23 cellular contexts compared by ENCODE assay signal in genomic region chr2:185179783-185180182, GRCh38.
DNase-seq lines count a peak whose midpoint lies in the region; ATAC-seq and TF ChIP-seq lines count a peak whose summit lies in the region.
"Had no signal": no experiment of that assay in that cellular context is flagged by ENCODE, and none has a peak within 500 bp of the region (broad histone marks: within the 10 kb centered on the region; RNA-seq: fewer than 3 reads in every experiment).

No MANE protein-coding gene starts in this region.

- TF ChIP-seq POLR2A in HCT116 (IDR thresholded peaks at IDR 0.05; ENCODE audit: borderline replicate concordance, extremely low read depth, insufficient read depth, insufficient read length) (no peak), erythroblast (IDR thresholded peaks at IDR 0.05; ENCODE audit: low read length) (no peak)

- no peak for TF ChIP-seq CTCF in HCT116 (IDR thresholded peaks at IDR 0.05 in 2 of 3, conservative IDR thresholded peaks at IDR 0.05 in 1 of 3; ENCODE audit: borderline replicate concordance in 1 of 3, insufficient read depth in 1 of 3, low read depth in 2 of 3, low read length in 2 of 3)
- TF ChIP-seq CTCF in neural cell (IDR thresholded peaks at IDR 0.05; ENCODE audit: poor library complexity, severe bottlenecking): no peak

- H3K27ac ChIP-seq in HCT116 (ENCODE audit: low read depth, low read length) (no peak overlapping the region), neural cell (ENCODE audit: low read length) (no peak overlapping the region)
- H3K27ac ChIP-seq: 22Rv1, PC-9 had no signal

- H4K20me1 ChIP-seq in HCT116 (ENCODE audit: insufficient read depth): no peaks in the 10 kb centered on the region
- no peaks in the 10 kb centered on the region for H4K20me1 ChIP-seq in neural cell (ENCODE audit: insufficient read depth)

- H3K79me2 ChIP-seq in HCT116 (ENCODE audit: insufficient read depth, low read length) (no peaks in the 10 kb centered on the region), neural cell (replicated peaks; ENCODE audit: insufficient read depth, low read length) (no peaks in the 10 kb centered on the region)

- DNase-seq in DMS53 (lab: John Stamatoyannopoulos, UW) (peak; percentile 33), DMS53 treated with DMSO at 0.1 percent for 48 hours (lab: John Stamatoyannopoulos, UW; ENCODE audit: unreplicated experiment) (no peak), HCT116 (ENCODE audit: low read depth, low spot score) (no peak), NCI-H748 (lab: John Stamatoyannopoulos, UW; ENCODE audit: unreplicated experiment) (peak; percentile 77), erythroblast (lab: John Stamatoyannopoulos, UW) (no peak)
- DNase-seq: BE2C; CD8-positive, alpha-beta memory T cell; DMS 273 treated with DMSO at 0.1 percent for 48 hours; DND-41; Kasumi-1; NCI-H1092 treated with DMSO at 0.1 percent for 48 hours; NCI-H187; NCI-H2081 treated with DMSO at 0.1 percent for 48 hours; NCI-H446; NCI-H526 treated with DMSO at 0.1 percent for 48 hours; NK-92 treated with Interleukin-12 subunit alpha and Interleukin-12 subunit beta, amount 100 ng/mL, for 24 hours; PC-9; SW 1271 had no signal

- H3K9me2 ChIP-seq in HCT116 (ENCODE audit: insufficient read depth) (no peaks in the 10 kb centered on the region), neural cell (ENCODE audit: insufficient read depth, low read length) (no peaks in the 10 kb centered on the region)

- H3K4me1 ChIP-seq in HCT116 (ENCODE audit: control insufficient read depth in 1 of 2, insufficient read depth in 2 of 2, low read length in 2 of 2): no peaks in the 10 kb centered on the region
- H3K4me1 ChIP-seq: BE2C had no signal

- intact Hi-C loops in HCT116 (cut with micrococcal nuclease): no loop called here

- BruUV-seq in HCT116 (replicated peaks; lab: Mats Ljungman, UMichigan): no TSS peak

- TF ChIP-seq EP300 in neural cell (conservative IDR thresholded peaks at IDR 0.05; ENCODE audit: poor library complexity, severe bottlenecking): peak; percentile 93

- POLR2A ChIA-PET in HCT116 (lab: Charles Lee): no interaction called here

- H3K4me3 ChIP-seq in HCT116 (replicated peaks in 1 of 2; ENCODE audit: low read depth in 1 of 2, low read length in 2 of 2): no peak overlapping the region
- no peak overlapping the region for H3K4me3 ChIP-seq in neural cell (ENCODE audit: low read length)
- H3K4me3 ChIP-seq: K562, PC-9 had no signal

- H3F3A ChIP-seq in neural cell (ENCODE audit: insufficient read depth, low read length, poor library complexity, severe bottlenecking): no peaks in the 10 kb centered on the region

- H2AFZ ChIP-seq in HCT116 (ENCODE audit: low read depth, low read length, poor library complexity, severe bottlenecking) (peak overlapping the region; percentile 18), neural cell (ENCODE audit: low read depth, low read length) (no peak overlapping the region)
- H2AFZ ChIP-seq: PC-9 had no signal

- H3K36me3 ChIP-seq in HCT116 (ENCODE audit: control insufficient read depth in 1 of 2, insufficient read depth in 2 of 2, low read length in 2 of 2) (no peaks in the 10 kb centered on the region), neural cell (ENCODE audit: insufficient read depth, low read length) (no peaks in the 10 kb centered on the region)
- H3K36me3 ChIP-seq: BE2C had no signal

- no peak for TF ChIP-seq RAD21 in HCT116 (IDR thresholded peaks at IDR 0.05; ENCODE audit: low read depth)
- no peak for TF ChIP-seq RAD21 in neural cell (conservative IDR thresholded peaks at IDR 0.05)

- H3K4me2 ChIP-seq in HCT116 (ENCODE audit: low read length): no peak overlapping the region
- H3K4me2 ChIP-seq in neural cell (ENCODE audit: low read length): no peak overlapping the region
- H3K4me2 ChIP-seq: PC-9 had no signal

- H3K27me3 ChIP-seq in HCT116 (ENCODE audit: insufficient read depth, low read length) (no peaks in the 10 kb centered on the region), neural cell (ENCODE audit: insufficient read depth, low read depth, low read length) (peaks cover 11% of the 10 kb centered on the region)
- H3K27me3 ChIP-seq: BE2C had no signal

- H3K9ac ChIP-seq in HCT116 (ENCODE audit: low read length): no peak overlapping the region
- H3K9ac ChIP-seq in neural cell (ENCODE audit: low read length): no peak overlapping the region

- CTCF ChIA-PET in HCT116 (lab: Charles Lee): no interaction called here

- ATAC-seq in HCT116: no peak
- ATAC-seq in GM19452 (IDR thresholded peaks at IDR 0.05; ENCODE audit: unreplicated experiment): no peak
- ATAC-seq: K562, Right ventricle myocardium inferior had no signal

- RAD21 ChIA-PET in HCT116 (lab: Charles Lee; ENCODE audit: low non-redundant PET in 1 of 2, low total read pairs in 2 of 2, uncharacterized antibody in 2 of 2, unreplicated experiment in 2 of 2): no interaction called here

- H3K9me3 ChIP-seq in HCT116 (ENCODE audit: control insufficient read depth in 1 of 2, insufficient read depth in 1 of 2, low read depth in 1 of 2, low read length in 2 of 2): no peaks in the 10 kb centered on the region
- no peaks in the 10 kb centered on the region for H3K9me3 ChIP-seq in neural cell (ENCODE audit: low read length)
- H3K9me3 ChIP-seq: BE2C had no signal

TF ChIP-seq in HCT116, 20 proteins besides CTCF, POLR2A, EP300 and RAD21:
- no peak for TF ChIP-seq TCF7L2 (IDR thresholded peaks at IDR 0.05; ENCODE audit: borderline replicate concordance, extremely low read depth, insufficient read depth, insufficient read length)
- no peak for TF ChIP-seq FOSL1 (IDR thresholded peaks at IDR 0.05; ENCODE audit: low read depth)
- TF ChIP-seq JUND (IDR thresholded peaks at IDR 0.05): no peak
- no peak for TF ChIP-seq SP1 (IDR thresholded peaks at IDR 0.05; ENCODE audit: low read depth)

TF ChIP-seq in neural cell, 6 proteins besides CTCF, POLR2A, EP300 and RAD21:
- TF ChIP-seq SMC3 (conservative IDR thresholded peaks at IDR 0.05; ENCODE audit: poor library complexity): no peak
- no peak for TF ChIP-seq EZH2 (IDR thresholded peaks at IDR 0.05; ENCODE audit: borderline replicate concordance, insufficient read depth, low read length, poor library complexity, severe bottlenecking)
- TF ChIP-seq POLR2AphosphoS5 (IDR thresholded peaks at IDR 0.05): peak; percentile 97
TF ChIP-seq in neural cell: peak in this region for 1.

Comparison
In these comparisons a context has a peak if more than half of its experiments do, and no peak if none do; other contexts are left out.
1. DNase-seq: peak in DMS53 (single experiment) and NCI-H748 (single experiment); none in DMS53 treated with DMSO at 0.1 percent for 48 hours (single experiment), HCT116 (single experiment) and erythroblast (0 of 2).